In genomic region chr9:113387560-113388230, GRCh38 we compare ENCODE assay signal across 22 cellular contexts. TPM values are rescaled to one million over a fixed set of nuclear protein-coding genes. Genes with fewer than 3 reads are reported as not detected.
DNase-seq lines count a peak whose midpoint lies in the region; ATAC-seq and TF ChIP-seq lines count a peak whose summit lies in the region.
"Had no signal": no experiment of that assay in that cellular context is flagged by ENCODE, and none has a peak within 500 bp of the region (broad histone marks: within the 10 kb centered on the region; RNA-seq: fewer than 3 reads in every experiment).

No MANE protein-coding gene starts in this region.

- H3K27ac Mint-ChIP-seq in Calu3 (ENCODE audit: unreplicated experiment): peak overlapping the region; percentile 66
- H3K27ac Mint-ChIP-seq: activated naive CD8-positive, alpha-beta T cell treated with anti-CD3 and anti-CD28 coated beads for 36 hours; activated T-helper 1 cell treated with anti-CD3 and anti-CD28 coated beads, Interleukin-12 subunit alpha, Interleukin-12 subunit beta, Interleukin-2, Interleukin-4 antibody, amounts not matched to agents 30 ng/mL and 10 ng/mL and 1 ng/mL, durations not matched to agents 14 hours and 24 hours and 36 hours; endodermal cell; IgD-negative memory B cell had no signal

- H3K9me3 ChIP-seq in body of pancreas: no peaks in the 10 kb centered on the region
- H3K9me3 ChIP-seq in mesodermal cell (ENCODE audit: control insufficient read depth, low read length): no peaks in the 10 kb centered on the region
- no peaks in the 10 kb centered on the region for H3K9me3 ChIP-seq in stomach

- peak in 1 of 3 donors; percentile 24 for TF ChIP-seq POLR2A in body of pancreas (IDR thresholded peaks at IDR 0.05)
- no peak for TF ChIP-seq POLR2A in stomach (IDR thresholded peaks at IDR 0.05)

- no peak for DNase-seq in Calu3
- DNase-seq in body of pancreas: peak; percentile 74 to 86 (median 82)
- DNase-seq in stomach: peak; percentile 61
- DNase-seq in GOT3 (lab: John Stamatoyannopoulos, UW): no peak
- no peak for DNase-seq in NCI-H2081 treated with DMSO at 0.1 percent for 48 hours (lab: John Stamatoyannopoulos, UW)
- no peak for DNase-seq in NOMO-1 treated with DMSO at 0.1 percent for 48 hours (lab: John Stamatoyannopoulos, UW; ENCODE audit: unreplicated experiment)
- DNase-seq: activated CD4-positive, alpha-beta T cell treated with anti-CD3 and anti-CD28 coated beads for 48 hours; activated naive CD8-positive, alpha-beta T cell treated with anti-CD3 and anti-CD28 coated beads for 36 hours; COR-L47; EL; endodermal cell; midbrain; MM.1S; NCI-H1436; NCI-H2171; NCI-H526; SHP77 treated with DMSO at 0.1 percent for 48 hours; substantia nigra had no signal

- H3K27ac ChIP-seq in body of pancreas (peak overlapping the region; percentile 68 to 87 (median 75)), mesodermal cell (ENCODE audit: low read depth, low read length, severe bottlenecking) (peak overlapping the region; percentile 29), stomach (peak overlapping the region; percentile 72 to 88 (median 75))

- H3K4me1 ChIP-seq in body of pancreas (peaks cover 61% of the 10 kb centered on the region), mesodermal cell (ENCODE audit: control insufficient read depth, insufficient read depth, low read length, poor library complexity, severe bottlenecking) (no peaks in the 10 kb centered on the region), stomach (peaks cover 22 to 39% (median 33%) of the 10 kb centered on the region in 4 donors)

- 15 to 17% methylated on average over 7 to 9 of the region's 9 CpGs for WGBS in body of pancreas, 2 donors
- 89 to 95% methylated on average over 8 of the region's 9 CpGs for WGBS in mesodermal cell (ENCODE audit: insufficient coverage in 2 of 2), 2 experiments
- 30 to 68% (median 37%) methylated on average over 7 to 9 of the region's 9 CpGs for WGBS in stomach, 5 donors

- no peak overlapping the region for H3K4me3 ChIP-seq in body of pancreas
- H3K4me3 ChIP-seq in mesodermal cell (ENCODE audit: extremely low read depth, insufficient read depth, low read length, poor library complexity, severe bottlenecking): no peak overlapping the region
- no peak overlapping the region for H3K4me3 ChIP-seq in stomach

- H3K36me3 ChIP-seq in body of pancreas (replicated peaks in 1 of 2; ENCODE audit: insufficient read depth in 1 of 2, low read depth in 2 of 2) (peaks cover 0 to 15% of the 10 kb centered on the region in 2 donors), mesodermal cell (ENCODE audit: control insufficient read depth, insufficient read depth, low read length) (peaks cover 57% of the 10 kb centered on the region), stomach (peaks cover 46 to 71% (median 66%) of the 10 kb centered on the region in 4 donors)

- peaks cover 30% of the 10 kb centered on the region for H3K4me1 Mint-ChIP-seq in Calu3 (ENCODE audit: low read depth, unreplicated experiment)
- H3K4me1 Mint-ChIP-seq: activated naive CD8-positive, alpha-beta T cell treated with anti-CD3 and anti-CD28 coated beads for 36 hours; endodermal cell had no signal

- peaks cover 13% of the 10 kb centered on the region for H3K36me3 Mint-ChIP-seq in Calu3 (ENCODE audit: insufficient read depth, unreplicated experiment)

- ATAC-seq in body of pancreas: peak; percentile 85
- no peak for ATAC-seq in activated CD4-positive, CD25-positive, alpha-beta regulatory T cell treated with anti-CD3 and anti-CD28 coated beads, Interleukin-2, amount 50 U/mL, for 24 hours

- BruUV-seq in Calu3 (replicated peaks; lab: Mats Ljungman, UMichigan): no TSS peak

- intact Hi-C loops in Calu3 (cut with micrococcal nuclease; ENCODE audit: unreplicated experiment): loop anchor here (5.0 kb wide), 1 partner anchor 45 kb away; the partner anchor contains the start of gene WDR31
- intact Hi-C loops in body of pancreas (cut with DNase I): no loop called here
- intact Hi-C loops in stomach (cut with DNase I; ENCODE audit: low total_unique reads): no loop called here

- H3K4me3 Mint-ChIP-seq in Calu3 (ENCODE audit: low read depth, unreplicated experiment): peak overlapping the region; percentile 24
- H3K4me3 Mint-ChIP-seq: activated naive CD8-positive, alpha-beta T cell treated with anti-CD3 and anti-CD28 coated beads for 36 hours; activated T-helper 1 cell treated with anti-CD3 and anti-CD28 coated beads, Interleukin-12 subunit alpha, Interleukin-12 subunit beta, Interleukin-2, Interleukin-4 antibody, amounts not matched to agents 30 ng/mL and 10 ng/mL and 1 ng/mL, durations not matched to agents 14 hours and 24 hours and 36 hours; endodermal cell; IgD-negative memory B cell had no signal

- H3K9me3 Mint-ChIP-seq in Calu3 (ENCODE audit: low read depth, unreplicated experiment): no peaks in the 10 kb centered on the region
- H3K9me3 Mint-ChIP-seq: activated naive CD8-positive, alpha-beta T cell treated with anti-CD3 and anti-CD28 coated beads for 36 hours; activated T-helper 1 cell treated with anti-CD3 and anti-CD28 coated beads, Interleukin-12 subunit alpha, Interleukin-12 subunit beta, Interleukin-2, Interleukin-4 antibody, amounts not matched to agents 30 ng/mL and 10 ng/mL and 1 ng/mL, durations not matched to agents 14 hours and 24 hours and 36 hours; endodermal cell; IgD-negative memory B cell had no signal

- no peaks in the 10 kb centered on the region for H3K27me3 Mint-ChIP-seq in Calu3 (ENCODE audit: unreplicated experiment)
- H3K27me3 Mint-ChIP-seq: activated naive CD8-positive, alpha-beta T cell treated with anti-CD3 and anti-CD28 coated beads for 36 hours; IgD-negative memory B cell had no signal

- CTCF ChIA-PET in Calu3 (lab: Charles Lee): interaction anchor here (0.6 kb wide), 1 partner anchor 22 kb away, joined by 3 read pairs; the partner anchor contains the start of gene POLE3

- TF ChIP-seq CTCF in Calu3 (IDR thresholded peaks at IDR 0.05; ENCODE audit: unreplicated experiment) (no peak), body of pancreas (IDR thresholded peaks at IDR 0.05) (no peak), stomach (IDR thresholded peaks at IDR 0.05) (no peak)

- no peaks in the 10 kb centered on the region for H3K27me3 ChIP-seq in body of pancreas
- no peaks in the 10 kb centered on the region for H3K27me3 ChIP-seq in stomach

- no peak for TF ChIP-seq EP300 in stomach (IDR thresholded peaks at IDR 0.05)

RNA-seq across cellular contexts. Expression of gene HDHD3, which starts 10.9 kb away (rescaled TPM):
- total RNA-seq in Calu3 (2022) (30.8 and 35.2 TPM in 2 replicates), body of pancreas (10 to 100 TPM; 38.9 to 51.9 TPM), stomach (100 to 1,000 TPM in 3 of 5 donors, 10 to 100 TPM in 2; 41.3 to 120 (median 104) TPM)
- polyA plus RNA-seq in mesodermal cell (2013, experiment 1 of 2): 7.8 TPM
- polyA plus RNA-seq in mesodermal cell (2013, experiment 2 of 2): 11.1 TPM
- 10 to 100 TPM; 42.5 to 81.1 (median 51.6) TPM for polyA plus RNA-seq in stomach

RNA-seq across cellular contexts. Expression of gene ALAD, which starts 13.4 kb away (rescaled TPM):
- total RNA-seq in Calu3 (2022) (20.6 and 24.1 TPM in 2 replicates), body of pancreas (10 to 100 TPM; 42.5 to 44.1 TPM), stomach (100 to 1,000 TPM in 1 of 5 donors, 10 to 100 TPM in 4; 30.8 to 102 (median 44.8) TPM)
- polyA plus RNA-seq in mesodermal cell (2013, experiment 1 of 2): 25.9 TPM
- polyA plus RNA-seq in mesodermal cell (2013, experiment 2 of 2): 25.9 TPM
- 10 to 100 TPM; 33.9 to 69.2 (median 64.8) TPM for polyA plus RNA-seq in stomach

RNA-seq across cellular contexts. Expression of gene POLE3, which starts 22.8 kb away (rescaled TPM):
- total RNA-seq in Calu3 (2022): 37.7 and 41.0 TPM in 2 replicates
- 10 to 100 TPM; 13.8 to 17.6 TPM for total RNA-seq in body of pancreas
- 43.3 TPM for polyA plus RNA-seq in mesodermal cell (2013, experiment 1 of 2)
- 39.5 TPM for polyA plus RNA-seq in mesodermal cell (2013, experiment 2 of 2)
- total RNA-seq in stomach: 10 to 100 TPM in 3 of 5 donors, 1 to 10 TPM in 2; 4.1 to 47.4 (median 25.4) TPM
- polyA plus RNA-seq in stomach: 10 to 100 TPM; 31.0 to 39.1 (median 31.9) TPM

RNA-seq across cellular contexts. Expression of gene C9orf43, which starts 22.9 kb away (rescaled TPM):
- total RNA-seq in Calu3 (2022): 0.33 and 0.51 TPM in 2 replicates
- 1 to 10 TPM in 1 of 2 donors, not detected in 1; 1.6 TPM for total RNA-seq in body of pancreas
- polyA plus RNA-seq in mesodermal cell (2013, experiment 1 of 2): 0.18 TPM
- 0.25 TPM for polyA plus RNA-seq in mesodermal cell (2013, experiment 2 of 2)
- under 1 TPM in 2 of 5 donors, not detected in 3; 0.55 to 0.58 TPM for total RNA-seq in stomach
- under 1 TPM; 0.19 to 0.61 (median 0.58) TPM for polyA plus RNA-seq in stomach
- polyA plus RNA-seq: IgD-negative memory B cell had no signal

RNA-seq across cellular contexts. Expression of gene BSPRY, which starts 38.4 kb away (rescaled TPM):
- total RNA-seq in Calu3 (2022) (14.5 and 17.4 TPM in 2 replicates), body of pancreas (10 to 100 TPM; 27.0 to 47.0 TPM), stomach (10 to 100 TPM in 4 of 5 donors, 1 to 10 TPM in 1; 2.2 to 60.3 (median 16.0) TPM)
- polyA plus RNA-seq in mesodermal cell (2013, experiment 1 of 2): not detected
- not detected for polyA plus RNA-seq in mesodermal cell (2013, experiment 2 of 2)
- polyA plus RNA-seq in stomach: 10 to 100 TPM; 16.1 to 28.9 (median 24.5) TPM

Comparison
In these comparisons a context has a peak if more than half of its experiments do, and no peak if none do; other contexts are left out.
1. DNase-seq: peak in body of pancreas (4 of 4) and stomach (single experiment); none in Calu3 (single experiment), GOT3 (single experiment), NCI-H2081 treated with DMSO at 0.1 percent for 48 hours (single experiment) and NOMO-1 treated with DMSO at 0.1 percent for 48 hours (single experiment).
2. Peak in every context shown above with its lines, with median percentiles within 50 percentile points of each other: H3K27ac ChIP-seq.